ENCODE assay signal across 15 cellular contexts in the genomic region with DNA sequence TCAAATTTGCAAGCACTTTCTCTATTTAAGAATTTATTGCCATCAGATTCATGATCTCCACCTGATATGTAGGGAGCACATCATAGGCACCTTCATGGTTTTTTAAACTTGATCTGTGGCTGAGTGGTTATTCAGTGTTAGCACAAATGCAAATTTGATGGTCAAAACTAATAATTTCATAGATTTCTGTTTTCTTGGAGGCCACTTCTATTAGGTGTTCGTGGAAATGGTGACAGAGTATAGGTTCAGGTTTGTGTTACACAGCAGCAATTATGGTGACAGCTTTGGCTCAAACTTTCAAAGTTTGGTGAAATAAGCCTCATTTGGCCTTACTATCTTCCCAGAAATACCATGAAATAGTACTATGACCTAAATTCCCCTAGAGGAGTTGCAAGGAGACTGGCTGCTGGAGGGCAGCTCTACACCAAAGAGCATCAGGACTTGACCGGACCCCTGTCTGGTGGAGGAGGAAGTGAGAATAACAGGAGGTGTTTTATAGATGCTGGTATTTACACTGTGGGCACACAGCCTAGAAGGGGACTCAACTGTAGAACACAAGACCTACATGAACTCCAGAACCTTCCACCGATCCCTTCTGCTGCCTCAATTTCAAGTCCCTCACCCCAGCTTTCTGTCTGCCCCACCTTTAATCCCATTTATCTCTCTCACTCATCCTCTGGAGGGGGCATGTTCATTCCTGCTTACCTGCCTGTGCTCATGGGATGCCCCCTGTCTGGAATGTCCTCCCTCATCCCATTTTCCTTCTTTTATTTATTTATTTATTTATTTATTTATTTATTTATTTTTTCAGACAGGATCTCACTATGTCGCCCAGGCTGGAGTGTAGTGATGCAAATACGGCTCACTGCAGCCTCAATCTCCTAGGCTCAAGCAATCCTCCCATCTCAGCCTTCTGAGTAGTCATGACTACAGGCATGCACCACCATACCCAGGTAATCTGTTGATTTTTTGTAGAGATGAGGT.
A peak's percentile ranks its signal among the peaks of the same experiment; 100 is the strongest.
DNase-seq lines count a peak whose midpoint lies in the region; ATAC-seq and TF ChIP-seq lines count a peak whose summit lies in the region.
"Had no signal": no experiment of that assay in that cellular context is flagged by ENCODE, and none has a peak within 500 bp of the region (broad histone marks: within the 10 kb centered on the region; RNA-seq: fewer than 3 reads in every experiment).

No MANE protein-coding gene starts in this region.

- ATAC-seq in GM18498 (IDR thresholded peaks at IDR 0.05; ENCODE audit: unreplicated experiment) (peak; percentile 83), GM19397 (IDR thresholded peaks at IDR 0.05; ENCODE audit: unreplicated experiment) (peak; percentile 60), HG02870 (IDR thresholded peaks at IDR 0.05; ENCODE audit: unreplicated experiment) (peak; percentile 69)
- ATAC-seq: activated T-cell treated with anti-CD3 and anti-CD28 coated beads, Interleukin-2, amount 50 U/mL, for 4 hours had no signal

- H3K9ac ChIP-seq in Karpas-422 (ENCODE audit: low read length), result no peak overlapping the region

- POLR2A ChIA-PET in RWPE1 (lab: Yijun Ruan, JAX; ENCODE audit: low non-redundant PET), result no interaction called here

- no peak overlapping the region for H2AFZ ChIP-seq in Karpas-422 (ENCODE audit: low read length)

- no peaks in the 10 kb centered on the region for H4K20me1 ChIP-seq in Karpas-422 (ENCODE audit: insufficient read depth, low read depth, low read length)

- DNase-seq in Karpas-422, result peak; percentile 59
- no peak for DNase-seq in activated CD4-positive, alpha-beta T cell treated with anti-CD3 and anti-CD28 coated beads for 48 hours
- DNase-seq in EL, result no peak
- no peak for DNase-seq in effector CD4-positive, alpha-beta T cell
- DNase-seq in RWPE1 (ENCODE audit: low spot score), result no peak
- DNase-seq: activated T-cell treated with anti-CD3 and anti-CD28 coated beads, Interleukin-2, amount 50 U/mL, for 4 hours; brain microvascular endothelial cell; erythroblast; H9; NCI-H1694 treated with DMSO at 0.1 percent for 48 hours; OCI-M1; stimulated activated CD4-positive, alpha-beta T cell treated with anti-CD3 and anti-CD28 coated beads, Interleukin-2, amount 100 ng/mL, for 48 hours had no signal

- H3K36me3 ChIP-seq in Karpas-422 (ENCODE audit: insufficient read depth, low read length), result no peaks in the 10 kb centered on the region
- H3K36me3 ChIP-seq: brain microvascular endothelial cell had no signal

- peak overlapping the region; percentile 23 for H3K4me2 ChIP-seq in Karpas-422 (ENCODE audit: low read depth, low read length, poor library complexity, severe bottlenecking)

- no peaks in the 10 kb centered on the region for H3K9me3 ChIP-seq in Karpas-422 (ENCODE audit: low read length)

- CTCF ChIA-PET in RWPE1 (lab: Yijun Ruan, JAX), result no interaction called here

- H3K27ac ChIP-seq in Karpas-422 (ENCODE audit: low read length) (peak overlapping the region; percentile 40), RWPE1 (no peak overlapping the region)
- H3K27ac ChIP-seq: brain microvascular endothelial cell had no signal

- H3K9me2 ChIP-seq in Karpas-422 (replicated peaks; ENCODE audit: insufficient read depth, low read length), result no peaks in the 10 kb centered on the region

- H3K79me2 ChIP-seq in Karpas-422 (ENCODE audit: low read length), result no peaks in the 10 kb centered on the region

- H3K27me3 ChIP-seq in Karpas-422 (ENCODE audit: low read length), result no peaks in the 10 kb centered on the region
- H3K27me3 ChIP-seq: brain microvascular endothelial cell had no signal

- no peak for TF ChIP-seq CTCF in RWPE1 (conservative IDR thresholded peaks at IDR 0.05; ENCODE audit: low read depth)

- H3K4me1 ChIP-seq in Karpas-422 (ENCODE audit: low read length), result peaks cover 46% of the 10 kb centered on the region

- no peak overlapping the region for H3K4me3 ChIP-seq in Karpas-422 (ENCODE audit: low read length)
